Comparison of ENCODE assay signal across 29 cellular contexts in the genomic region with DNA sequence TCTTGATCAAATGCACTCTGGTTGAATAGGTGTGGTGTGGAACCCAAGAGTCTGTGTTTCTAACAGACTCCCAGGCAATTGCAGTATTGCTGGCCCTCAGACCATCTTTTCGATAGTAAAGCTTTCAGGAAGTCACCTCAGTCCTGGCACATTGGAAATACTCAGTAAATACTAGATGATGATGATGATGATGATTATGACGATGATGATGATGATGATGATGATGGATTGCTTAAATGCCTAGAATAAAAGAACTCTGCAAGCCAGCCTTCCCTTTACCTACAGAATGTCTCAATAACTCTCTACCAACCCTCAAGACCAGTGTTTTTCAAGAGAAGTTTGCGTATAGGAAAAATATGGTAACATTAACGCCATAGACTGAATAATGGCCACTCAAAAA.
"Had no signal": no experiment of that assay in that cellular context is flagged by ENCODE, and none has a peak within 500 bp of the region (broad histone marks: within the 10 kb centered on the region; RNA-seq: fewer than 3 reads in every experiment).

No MANE protein-coding gene starts in this region.

- H3K4me1 ChIP-seq: colonic mucosa, esophagus muscularis mucosa, esophagus squamous epithelium, foreskin keratinocyte, gastrocnemius medialis, gastroesophageal sphincter, heart left ventricle, heart right ventricle had no signal

- H3K36me3 ChIP-seq: colonic mucosa, esophagus muscularis mucosa, esophagus squamous epithelium, gastrocnemius medialis, gastroesophageal sphincter, heart left ventricle, heart right ventricle had no signal

- H3K27ac Mint-ChIP-seq: dendritic cell treated with granulocyte-macrophage colony-stimulating factor and Interleukin-4, amounts not matched to agents 40 ng/mL and 50 ng/mL, for 4 days; effector memory CD8-positive, alpha-beta T cell; endodermal cell had no signal

- H3K4me3 Mint-ChIP-seq: dendritic cell treated with granulocyte-macrophage colony-stimulating factor and Interleukin-4, amounts not matched to agents 40 ng/mL and 50 ng/mL, for 4 days; effector memory CD8-positive, alpha-beta T cell; endodermal cell had no signal

- ATAC-seq: effector memory CD8-positive, alpha-beta T cell; esophagus mucosa; foreskin keratinocyte; gastrocnemius medialis; gastroesophageal sphincter; heart left ventricle; heart right ventricle had no signal

- H3K9me3 ChIP-seq: colonic mucosa, esophagus muscularis mucosa, esophagus squamous epithelium, gastrocnemius medialis, gastroesophageal sphincter, heart left ventricle had no signal

- H3K27ac ChIP-seq: colonic mucosa, coronary artery, dorsolateral prefrontal cortex, epithelial cell of prostate, esophagus muscularis mucosa, esophagus squamous epithelium, foreskin keratinocyte, gastrocnemius medialis, gastroesophageal sphincter, heart left ventricle, heart right ventricle had no signal

- H3K27me3 ChIP-seq: colonic mucosa, dorsolateral prefrontal cortex, esophagus muscularis mucosa, esophagus squamous epithelium, foreskin keratinocyte, gastrocnemius medialis, gastroesophageal sphincter, heart left ventricle, heart right ventricle had no signal

- H3K4me3 ChIP-seq: colonic mucosa, coronary artery, dorsolateral prefrontal cortex, esophagus muscularis mucosa, esophagus squamous epithelium, gastrocnemius medialis, gastroesophageal sphincter, heart left ventricle, heart right ventricle had no signal

- H3K27me3 Mint-ChIP-seq: dendritic cell treated with granulocyte-macrophage colony-stimulating factor and Interleukin-4, amounts not matched to agents 40 ng/mL and 50 ng/mL, for 4 days; effector memory CD8-positive, alpha-beta T cell had no signal

- FAIRE-seq: colon, endometrium, endothelial cell of umbilical vein, frontal cortex had no signal

- DNase-seq: colonic mucosa; cortex of kidney; dermis blood vessel endothelial cell; dorsolateral prefrontal cortex; effector CD4-positive, alpha-beta T cell; effector CD8-positive, alpha-beta T cell; effector memory CD4-positive, alpha-beta T cell; effector memory CD8-positive, alpha-beta T cell; endodermal cell; erythroblast; esophagus squamous epithelium; foreskin fibroblast; foreskin keratinocyte; foreskin melanocyte; gastrocnemius medialis; glutamatergic neuron; head of caudate nucleus; heart left ventricle; heart right ventricle had no signal
